8 cellular contexts compared by ENCODE assay signal in genomic region chr16:31142109-31143035, GRCh38. TPM values are rescaled to one million over a fixed set of nuclear protein-coding genes. Genes with fewer than 3 reads are reported as not detected.
A peak's percentile ranks its signal among the peaks of the same experiment; 100 is the strongest.
DNase-seq lines count a peak whose midpoint lies in the region; ATAC-seq, FAIRE-seq and TF ChIP-seq lines count a peak whose summit lies in the region.

No MANE protein-coding gene starts in this region.

- peaks cover 26% of the 10 kb centered on the region for H3K27me3 Mint-ChIP-seq in progenitor cell of endocrine pancreas

- no peak for TF ChIP-seq POLR2A in GM12892 (IDR thresholded peaks at IDR 0.05; ENCODE audit: low read depth, low read length)

- no peaks in the 10 kb centered on the region for H3K36me3 Mint-ChIP-seq in progenitor cell of endocrine pancreas (ENCODE audit: insufficient read depth)

- ATAC-seq in HG02870 (IDR thresholded peaks at IDR 0.05; ENCODE audit: unreplicated experiment) (peak; percentile 80), left cardiac atrium (peak; percentile 97 to 98)

- peaks cover 17% of the 10 kb centered on the region for H3K4me1 Mint-ChIP-seq in progenitor cell of endocrine pancreas (ENCODE audit: low read depth)

- DNase-seq in GM12892 (ENCODE audit: insufficient read length): peak; percentile 99
- peak; percentile 81 for DNase-seq in NCI-H1436 treated with DMSO at 0.1 percent for 48 hours (lab: John Stamatoyannopoulos, UW)
- peak; percentile 90 for DNase-seq in T follicular helper cell (ENCODE audit: low read depth)
- peak; percentile 96 for DNase-seq in amniotic epithelial cell (ENCODE audit: low read depth)
- DNase-seq in left cardiac atrium: peak; percentile 99
- DNase-seq in progenitor cell of endocrine pancreas (ENCODE audit: low spot score, unreplicated experiment): peak; percentile 98
- DNase-seq in ureter (ENCODE audit: low spot score): peak; percentile 100

- intact Hi-C loops in left cardiac atrium (cut with DNase I): loop anchor here in 1 of 2 donors (1.0 to 5.0 kb wide), 3 partner anchors 24 to 155 kb away; partner anchors contain the start of genes BCKDK and HSD3B7

- TF ChIP-seq CTCF in progenitor cell of endocrine pancreas (IDR thresholded peaks at IDR 0.05; ENCODE audit: unreplicated experiment): peak; percentile 97

- peak; percentile 97 for FAIRE-seq in GM12892 (lab: Jason Lieb, UNC)

- peak overlapping the region; percentile 91 for H3K27ac Mint-ChIP-seq in progenitor cell of endocrine pancreas

- no peaks in the 10 kb centered on the region for H3K9me3 Mint-ChIP-seq in progenitor cell of endocrine pancreas (ENCODE audit: low read depth)

- peak overlapping the region; percentile 69 for H3K4me3 Mint-ChIP-seq in progenitor cell of endocrine pancreas (ENCODE audit: low read depth)

RNA-seq across cellular contexts. Expression of gene PRSS8, which starts 6.8 kb away (rescaled TPM):
- polyA plus RNA-seq in GM12892 (2012; ENCODE audit: missing spikeins): 0.21 TPM
- under 1 TPM in 1 of 2 donors, not detected in 1; 0.21 TPM for total RNA-seq in left cardiac atrium
- 107 and 111 TPM in 2 replicates for total RNA-seq in progenitor cell of endocrine pancreas
- 17.0 TPM for total RNA-seq in ureter

RNA-seq across cellular contexts. Expression of gene PRSS36, which starts 7.5 kb away (rescaled TPM):
- polyA plus RNA-seq in GM12892 (2012; ENCODE audit: missing spikeins): 0.28 TPM
- total RNA-seq in left cardiac atrium (1 to 10 TPM; 3.0 to 4.2 TPM), progenitor cell of endocrine pancreas (0.65 and 0.69 TPM in 2 replicates), ureter (1.1 TPM)

RNA-seq across cellular contexts. Expression of gene KAT8, which starts 24.9 kb away (rescaled TPM):
- polyA plus RNA-seq in GM12892 (2012; ENCODE audit: missing spikeins): 31.5 TPM
- total RNA-seq in left cardiac atrium: 10 to 100 TPM; 57.3 to 74.1 TPM
- total RNA-seq in progenitor cell of endocrine pancreas: 72.4 and 76.1 TPM in 2 replicates
- total RNA-seq in ureter: 77.9 TPM

RNA-seq across cellular contexts. Expression of gene BCKDK, which starts 34.2 kb away (rescaled TPM):
- polyA plus RNA-seq in GM12892 (2012; ENCODE audit: missing spikeins): 21.5 TPM
- 10 to 100 TPM; 43.4 to 46.4 TPM for total RNA-seq in left cardiac atrium
- total RNA-seq in progenitor cell of endocrine pancreas: 40.1 and 41.7 TPM in 2 replicates
- total RNA-seq in ureter: 29.8 TPM

RNA-seq across cellular contexts. Expression of gene FUS, which starts 37.6 kb away (rescaled TPM):
- 329 TPM for polyA plus RNA-seq in GM12892 (2012; ENCODE audit: missing spikeins)
- total RNA-seq in left cardiac atrium (100 to 1,000 TPM in 1 of 2 donors, 10 to 100 TPM in 1; 99.5 to 192 TPM), progenitor cell of endocrine pancreas (739 TPM in 2 replicates), ureter (390 TPM)

Comparison
In these comparisons a context has a peak if more than half of its experiments do, and no peak if none do; other contexts are left out.
1. Peak in every context shown above with its lines: DNase-seq and ATAC-seq.
2. RNA of gene PRSS8, which starts 6.8 kb away (total RNA-seq): 107 to 111 TPM in progenitor cell of endocrine pancreas and 17.0 TPM in ureter (single experiment); 0.21 TPM in left cardiac atrium; every median in the first group is over 10 times any median in the second.